In genomic region chr18:10230072-10230471, GRCh38 we compare ENCODE assay signal across 13 cellular contexts.
DNase-seq lines count a peak whose midpoint lies in the region; ATAC-seq and TF ChIP-seq lines count a peak whose summit lies in the region.
"Had no signal": no experiment of that assay in that cellular context is flagged by ENCODE, and none has a peak within 500 bp of the region (broad histone marks: within the 10 kb centered on the region; RNA-seq: fewer than 3 reads in every experiment).

No MANE protein-coding gene starts in this region.

- no peaks in the 10 kb centered on the region for H3K27me3 ChIP-seq in Karpas-422 (ENCODE audit: low read length)
- H3K27me3 ChIP-seq in adipocyte (replicated peaks; ENCODE audit: control insufficient read depth, insufficient read depth, low read length), result no peaks in the 10 kb centered on the region
- H3K27me3 ChIP-seq in suprapubic skin, result no peaks in the 10 kb centered on the region
- H3K27me3 ChIP-seq: spleen had no signal

- no peak for TF ChIP-seq CTCF in suprapubic skin (IDR thresholded peaks at IDR 0.05)

- H3K4me1 ChIP-seq in Karpas-422 (ENCODE audit: low read length) (peaks cover 18% of the 10 kb centered on the region), adipocyte (ENCODE audit: control insufficient read depth, insufficient read depth, low read length) (peaks cover 9% of the 10 kb centered on the region), suprapubic skin (peaks cover 8% of the 10 kb centered on the region)
- H3K4me1 ChIP-seq: spleen had no signal

- ATAC-seq in HG03571 (IDR thresholded peaks at IDR 0.05; ENCODE audit: unreplicated experiment) (no peak), HG03280 (IDR thresholded peaks at IDR 0.05; ENCODE audit: unreplicated experiment) (no peak), HG03565 (IDR thresholded peaks at IDR 0.05; ENCODE audit: unreplicated experiment) (no peak)

- no peaks in the 10 kb centered on the region for H3K79me2 ChIP-seq in Karpas-422 (ENCODE audit: low read length)

- TF ChIP-seq EP300 in suprapubic skin (IDR thresholded peaks at IDR 0.05), result no peak

- H3K4me3 ChIP-seq in Karpas-422 (ENCODE audit: low read length) (no peak overlapping the region), adipocyte (ENCODE audit: low read length) (peak overlapping the region; percentile 29), suprapubic skin (no peak overlapping the region)
- H3K4me3 ChIP-seq: spleen, thoracic aorta had no signal

- no peak overlapping the region for H2AFZ ChIP-seq in Karpas-422 (ENCODE audit: low read length)

- H3K9me3 ChIP-seq in Karpas-422 (ENCODE audit: low read length) (no peaks in the 10 kb centered on the region; the same call in 1 of the 2 replicates), adipocyte (ENCODE audit: control insufficient read depth, low read length) (peaks cover 19% of the 10 kb centered on the region), suprapubic skin (peaks cover 5% of the 10 kb centered on the region)

- peak overlapping the region; percentile 33 for H3K4me2 ChIP-seq in Karpas-422 (ENCODE audit: low read depth, low read length, poor library complexity, severe bottlenecking)

- TF ChIP-seq POLR2A in suprapubic skin (IDR thresholded peaks at IDR 0.05), result no peak

- DNase-seq in EH (ENCODE audit: low read depth) (peak; percentile 97), Karpas-422 (peak; percentile 63), adipocyte (ENCODE audit: low read depth) (peak; percentile 22), iris pigment epithelial cell (ENCODE audit: low read depth) (peak; percentile 84), suprapubic skin (ENCODE audit: low spot score in 2 of 2) (no peak)
- DNase-seq: aorta, left cardiac atrium, NCI-H187 treated with DMSO at 0.1 percent for 48 hours, spleen had no signal

- WGBS in suprapubic skin, result 86% methylated on average over 2 of the region's 3 CpGs

- no peaks in the 10 kb centered on the region for H3K9me2 ChIP-seq in Karpas-422 (replicated peaks; ENCODE audit: insufficient read depth, low read length)

- H3K9ac ChIP-seq in Karpas-422 (ENCODE audit: low read length) (no peak overlapping the region), adipocyte (ENCODE audit: low read length) (no peak overlapping the region)

- H3K36me3 ChIP-seq in Karpas-422 (ENCODE audit: insufficient read depth, low read length), result no peaks in the 10 kb centered on the region
- H3K36me3 ChIP-seq in adipocyte (ENCODE audit: control insufficient read depth, insufficient read depth, low read length, severe bottlenecking), result no peaks in the 10 kb centered on the region
- H3K36me3 ChIP-seq in suprapubic skin, result no peaks in the 10 kb centered on the region
- H3K36me3 ChIP-seq: spleen, thoracic aorta had no signal

- H3K27ac ChIP-seq in Karpas-422 (ENCODE audit: low read length) (no peak overlapping the region), suprapubic skin (no peak overlapping the region)
- H3K27ac ChIP-seq: spleen, thoracic aorta had no signal

- no peaks in the 10 kb centered on the region for H4K20me1 ChIP-seq in Karpas-422 (ENCODE audit: insufficient read depth, low read depth, low read length)

Comparison
In these comparisons a context has a peak if more than half of its experiments do, and no peak if none do; other contexts are left out.
1. DNase-seq: peak in EH (single experiment), Karpas-422 (single experiment), adipocyte (single experiment) and iris pigment epithelial cell (single experiment); none in suprapubic skin (0 of 2).